ENCODE assay signal across 8 cellular contexts in genomic region chr11:65386307-65387081, GRCh38. TPM values are rescaled to one million over a fixed set of nuclear protein-coding genes. Genes with fewer than 3 reads are reported as not detected.
A peak's percentile ranks its signal among the peaks of the same experiment; 100 is the strongest.
DNase-seq lines count a peak whose midpoint lies in the region; ATAC-seq and TF ChIP-seq lines count a peak whose summit lies in the region.

FRMD8 (plus strand) TSS chr11:65386637; CDS start chr11:65387037, 400 bp downstream.

- no peaks in the 10 kb centered on the region for H3K27me3 Mint-ChIP-seq in activated naive CD8-positive, alpha-beta T cell treated with anti-CD3 and anti-CD28 coated beads, Interleukin-2, amount 10 ng/mL, durations not matched to agents 7 days and 5 days

- H3K36me3 ChIP-seq in BE2C (no peaks in the 10 kb centered on the region), ovary (no peaks in the 10 kb centered on the region), testis (ENCODE audit: low read depth, missing control alignments) (no peaks in the 10 kb centered on the region)

- H3K27ac Mint-ChIP-seq in activated naive CD8-positive, alpha-beta T cell treated with anti-CD3 and anti-CD28 coated beads, Interleukin-2, amount 10 ng/mL, durations not matched to agents 7 days and 5 days: peak within 1 kb of the TSS; percentile 96

- H3K27me3 ChIP-seq in BE2C (no peaks in the 10 kb centered on the region), ovary (no peaks in the 10 kb centered on the region), testis (no peaks in the 10 kb centered on the region)

- peak within 1 kb of the TSS; percentile 88 to 91 for H3K27ac ChIP-seq in ovary
- H3K27ac ChIP-seq in testis: peak within 1 kb of the TSS; percentile 61 to 90

- TF ChIP-seq CTCF in BE2C (IDR thresholded peaks at IDR 0.05; ENCODE audit: low read depth, low read length): no peak
- peak in 1 of 3 donors; percentile 10 for TF ChIP-seq CTCF in ovary (IDR thresholded peaks at IDR 0.05)
- no peak for TF ChIP-seq CTCF in testis (IDR thresholded peaks at IDR 0.05)

- H3K4me3 ChIP-seq in BE2C (ENCODE audit: low read depth, low read length) (peak within 1 kb of the TSS; percentile 70), ovary (peak within 1 kb of the TSS; percentile 74), testis (peak within 1 kb of the TSS; percentile 79 to 91)

- TF ChIP-seq EP300 in ovary (IDR thresholded peaks at IDR 0.05): peak; percentile 43

- 0 to 1% (median 0%) methylated on average over 54 to 70 of the region's 70 CpGs for WGBS in ovary, 3 donors
- WGBS in testis, 2 donors: 0 to 1% methylated on average over 14 to 58 of the region's 70 CpGs

- no peaks in the 10 kb centered on the region for H3K4me1 ChIP-seq in BE2C
- peaks cover 18% of the 10 kb centered on the region for H3K4me1 ChIP-seq in ovary (ENCODE audit: insufficient read depth)
- peaks cover 59% of the 10 kb centered on the region for H3K4me1 ChIP-seq in testis

- TF ChIP-seq POLR2A in ovary (IDR thresholded peaks at IDR 0.05) (peak; percentile 89), testis (IDR thresholded peaks at IDR 0.05) (peak; percentile 47)

- H3K4me3 Mint-ChIP-seq in activated naive CD8-positive, alpha-beta T cell treated with anti-CD3 and anti-CD28 coated beads, Interleukin-2, amount 10 ng/mL, durations not matched to agents 7 days and 5 days: peak within 1 kb of the TSS; percentile 94

- H3K36me3 Mint-ChIP-seq in activated naive CD8-positive, alpha-beta T cell treated with anti-CD3 and anti-CD28 coated beads, Interleukin-2, amount 10 ng/mL, durations not matched to agents 7 days and 5 days: peaks cover 8% of the 10 kb centered on the region

- DNase-seq in BE2C (peak; percentile 84), NCI-H1092 (lab: John Stamatoyannopoulos, UW) (peak; percentile 82), SW480 (ENCODE audit: low spot score) (peak; percentile 80), head of caudate nucleus (peak; percentile 85 to 96 (median 93)), ovary (peak; percentile 93 to 96 (median 95)), testis (peak; percentile 90)
- peak; percentile 93 for DNase-seq in activated naive CD8-positive, alpha-beta T cell treated with anti-CD3 and anti-CD28 coated beads, Interleukin-2, amount 10 ng/mL, durations not matched to agents 7 days and 5 days

- intact Hi-C loops in head of caudate nucleus (cut with DNase I): no loop called here
- intact Hi-C loops in ovary (cut with DNase I): no loop called here
- intact Hi-C loops in testis (cut with DNase I; ENCODE audit: low total_unique reads): no loop called here

- H3K9me3 Mint-ChIP-seq in activated naive CD8-positive, alpha-beta T cell treated with anti-CD3 and anti-CD28 coated beads, Interleukin-2, amount 10 ng/mL, durations not matched to agents 7 days and 5 days: no peaks in the 10 kb centered on the region

- peaks cover 58% of the 10 kb centered on the region for H3K4me1 Mint-ChIP-seq in activated naive CD8-positive, alpha-beta T cell treated with anti-CD3 and anti-CD28 coated beads, Interleukin-2, amount 10 ng/mL, durations not matched to agents 7 days and 5 days

- H3K9me3 ChIP-seq in BE2C (no peaks in the 10 kb centered on the region), ovary (no peaks in the 10 kb centered on the region), testis (no peaks in the 10 kb centered on the region)

- POLR2A ChIA-PET in activated naive CD8-positive, alpha-beta T cell treated with anti-CD3 and anti-CD28 coated beads, Interleukin-2, amount 10 ng/mL, durations not matched to agents 7 days and 5 days (lab: Charles Lee): interaction anchor here (0.6 to 11.5 kb wide), 19 partner anchors 10 to 290 kb away, joined by 3 to 129 read pairs (median 3); partner anchors contain the start of genes MALAT1, NEAT1, PCNX3 and VPS51

- peak; percentile 36 for ATAC-seq in GM21381 (IDR thresholded peaks at IDR 0.05; ENCODE audit: unreplicated experiment)
- ATAC-seq in activated naive CD8-positive, alpha-beta T cell treated with anti-CD3 and anti-CD28 coated beads, Interleukin-2, amount 10 ng/mL, durations not matched to agents 7 days and 5 days (ENCODE audit: low read depth): peak; percentile 51

RNA-seq across cellular contexts. Expression of gene FRMD8, which starts in this region (rescaled TPM):
- polyA plus RNA-seq in BE2C (2012; ENCODE audit: insufficient read depth, insufficient read length, low read depth): 12.5 TPM
- total RNA-seq in activated naive CD8-positive, alpha-beta T cell treated with anti-CD3 and anti-CD28 coated beads, Interleukin-2, amount 10 ng/mL, durations not matched to agents 7 days and 5 days: 10 to 100 TPM; 51.5 to 55.4 TPM
- 10 to 100 TPM; 21.2 to 41.7 (median 25.5) TPM for total RNA-seq in ovary
- polyA plus RNA-seq in ovary: 10 to 100 TPM in 1 of 2 donors, 1 to 10 TPM in 1; 4.3 to 15.8 TPM
- total RNA-seq in testis: 100 to 1,000 TPM in 1 of 2 donors, 10 to 100 TPM in 1; 92.5 to 118 TPM
- polyA plus RNA-seq in testis (ENCODE audit: insufficient read depth, low read depth, low replicate concordance): 31.4 TPM

Comparison
In these comparisons a context has a peak if more than half of its experiments do, and no peak if none do; other contexts are left out.
1. Peak in every context shown above with its lines: DNase-seq, ATAC-seq, H3K4me3 ChIP-seq and H3K27ac ChIP-seq.